17 cellular contexts compared by ENCODE assay signal in the genomic region with DNA sequence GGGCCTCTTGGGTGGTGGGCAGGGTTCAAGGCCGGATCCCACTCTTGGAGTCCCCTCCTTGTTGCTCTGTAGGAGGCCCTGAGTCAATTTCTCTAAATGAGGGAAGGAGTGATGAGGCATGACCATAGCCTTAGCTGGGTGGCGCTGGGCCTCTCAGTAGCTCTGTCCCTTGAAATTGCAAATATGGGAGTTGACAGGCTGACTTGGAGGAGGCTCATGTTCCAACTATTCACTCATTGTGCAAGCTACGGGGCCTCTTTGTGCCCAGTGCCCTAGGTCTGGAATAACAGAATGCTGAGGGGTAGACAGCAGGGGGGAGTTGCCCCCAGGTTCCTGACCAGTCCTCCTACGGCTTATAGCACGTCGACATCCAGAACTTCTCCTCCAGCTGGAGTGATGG. TPM values are rescaled to one million over a fixed set of nuclear protein-coding genes. Genes with fewer than 3 reads are reported as not detected.
A peak's percentile ranks its signal among the peaks of the same experiment; 100 is the strongest.
DNase-seq lines count a peak whose midpoint lies in the region; ATAC-seq and TF ChIP-seq lines count a peak whose summit lies in the region.
"Had no signal": no experiment of that assay in that cellular context is flagged by ENCODE, and none has a peak within 500 bp of the region (broad histone marks: within the 10 kb centered on the region; RNA-seq: fewer than 3 reads in every experiment).

No MANE protein-coding gene starts in this region.

- no peak overlapping the region for H3K4me3 Mint-ChIP-seq in T-cell
- H3K4me3 Mint-ChIP-seq: B cell; endodermal cell; stimulated activated naive B cell treated with anti-CD40 and anti-IgM and Interleukin-4, amounts not matched to agents 10 μg/mL and 1 μg/mL and 100 μg/mL, for 72 hours; T-helper 2 cell treated with Interferon-gamma antibody and Interleukin-4, amounts not matched to agents 5 μg/mL and 100 μg/mL, for 36 hours had no signal

- no peaks in the 10 kb centered on the region for H3K4me1 Mint-ChIP-seq in T-cell
- H3K4me1 Mint-ChIP-seq: B cell, endodermal cell had no signal

- peak; percentile 39 for DNase-seq in HCEC 1CT
- DNase-seq in colonic mucosa, result peak; percentile 14
- DNase-seq in tibial nerve (ENCODE audit: low spot score in 2 of 2), result no peak
- DNase-seq in NCI-H1092 (lab: John Stamatoyannopoulos, UW), result no peak
- no peak for DNase-seq in T-cell
- no peak for DNase-seq in NCI-H524 treated with DMSO at 0.1 percent for 48 hours (lab: John Stamatoyannopoulos, UW)
- DNase-seq: Calu3; KBM-7; NCI-H1048; NCI-H526 treated with DMSO at 0.1 percent for 48 hours; SJCRH30; stimulated activated naive B cell treated with anti-CD40 and anti-IgM and Interleukin-4, amounts not matched to agents 10 μg/mL and 1 μg/mL and 100 μg/mL, for 72 hours had no signal

- TF ChIP-seq POLR2A in tibial nerve (IDR thresholded peaks at IDR 0.05), result no peak

- peak overlapping the region; percentile 32 for H3K27ac ChIP-seq in colonic mucosa
- peak overlapping the region; percentile 88 for H3K27ac ChIP-seq in muscle layer of colon (ENCODE audit: low read depth, low read length)
- peak overlapping the region; percentile 0 to 85 (median 72) for H3K27ac ChIP-seq in tibial nerve
- H3K27ac ChIP-seq: SJCRH30 had no signal

- H3K27ac Mint-ChIP-seq in T-cell, result no peak overlapping the region
- H3K27ac Mint-ChIP-seq: B cell; endodermal cell; stimulated activated naive B cell treated with anti-CD40 and anti-IgM and Interleukin-4, amounts not matched to agents 10 μg/mL and 1 μg/mL and 100 μg/mL, for 72 hours; T-helper 2 cell treated with Interferon-gamma antibody and Interleukin-4, amounts not matched to agents 5 μg/mL and 100 μg/mL, for 36 hours had no signal

- no peaks in the 10 kb centered on the region for H3K4me1 ChIP-seq in colonic mucosa
- H3K4me1 ChIP-seq in muscle layer of colon (ENCODE audit: insufficient read depth, low read length), result peaks cover 83% of the 10 kb centered on the region
- peaks cover 0 to 64% (median 23%) of the 10 kb centered on the region in 4 donors for H3K4me1 ChIP-seq in tibial nerve
- H3K4me1 ChIP-seq: SJCRH30 had no signal

- H3K36me3 ChIP-seq in colonic mucosa (peaks cover 5% of the 10 kb centered on the region), muscle layer of colon (ENCODE audit: insufficient read depth, low read length) (peaks cover 88% of the 10 kb centered on the region), tibial nerve (peaks cover 2 to 99% (median 14%) of the 10 kb centered on the region in 3 donors)

- no peak overlapping the region for H3K9ac ChIP-seq in colonic mucosa (ENCODE audit: low read depth in 2 of 2, low read length in 2 of 2)
- peak overlapping the region; percentile 8 for H3K9ac ChIP-seq in muscle layer of colon (ENCODE audit: low read length)

- no peaks in the 10 kb centered on the region for H3K9me3 ChIP-seq in colonic mucosa
- H3K9me3 ChIP-seq in muscle layer of colon (ENCODE audit: low read length), result no peaks in the 10 kb centered on the region
- H3K9me3 ChIP-seq in tibial nerve, result no peaks in the 10 kb centered on the region
- H3K9me3 ChIP-seq: SJCRH30 had no signal

- H3K27me3 ChIP-seq in colonic mucosa, result no peaks in the 10 kb centered on the region
- no peaks in the 10 kb centered on the region for H3K27me3 ChIP-seq in muscle layer of colon (ENCODE audit: control insufficient read depth in 1 of 2, insufficient read depth in 2 of 2, low read length in 2 of 2)
- no peaks in the 10 kb centered on the region for H3K27me3 ChIP-seq in tibial nerve
- H3K27me3 ChIP-seq: SJCRH30 had no signal

- POLR2A ChIA-PET in T-cell (lab: Charles Lee), result no interaction called here

- CTCF ChIA-PET in T-cell (lab: Charles Lee), result no interaction called here

- 70 to 72% methylated on average over 6 of the region's 6 CpGs for WGBS in tibial nerve, 2 donors

- H3K9me3 Mint-ChIP-seq in T-cell, result no peaks in the 10 kb centered on the region
- H3K9me3 Mint-ChIP-seq: endodermal cell; stimulated activated naive B cell treated with anti-CD40 and anti-IgM and Interleukin-4, amounts not matched to agents 10 μg/mL and 1 μg/mL and 100 μg/mL, for 72 hours; T-helper 2 cell treated with Interferon-gamma antibody and Interleukin-4, amounts not matched to agents 5 μg/mL and 100 μg/mL, for 36 hours had no signal

- H3K4me3 ChIP-seq in colonic mucosa, result no peak overlapping the region
- H3K4me3 ChIP-seq in muscle layer of colon (ENCODE audit: low read depth in 1 of 2, low read length in 2 of 2), result peak overlapping the region in 1 of 2 donors; percentile 38
- H3K4me3 ChIP-seq in tibial nerve, result no peak overlapping the region
- H3K4me3 ChIP-seq: SJCRH30 had no signal

- no peak for ATAC-seq in T-cell (replicated peaks in 1 of 4)
- ATAC-seq: stimulated activated naive B cell treated with anti-CD40 and anti-IgM and Interleukin-4, amounts not matched to agents 10 μg/mL and 1 μg/mL and 100 μg/mL, for 72 hours had no signal

- intact Hi-C loops in colonic mucosa (cut with DNase I), result no loop called here

- TF ChIP-seq CTCF in colonic mucosa (IDR thresholded peaks at IDR 0.05) (no peak), tibial nerve (IDR thresholded peaks at IDR 0.05) (no peak)

- H3K36me3 Mint-ChIP-seq in T-cell, result no peaks in the 10 kb centered on the region

- no peak for TF ChIP-seq EP300 in tibial nerve (IDR thresholded peaks at IDR 0.05)

- H3K27me3 Mint-ChIP-seq in T-cell, result no peaks in the 10 kb centered on the region
- H3K27me3 Mint-ChIP-seq: B cell; stimulated activated naive B cell treated with anti-CD40 and anti-IgM and Interleukin-4, amounts not matched to agents 10 μg/mL and 1 μg/mL and 100 μg/mL, for 72 hours had no signal

RNA-seq across cellular contexts. Expression of a gene that starts 8.0 kb away (rescaled TPM):
- total RNA-seq in colonic mucosa, result 10 to 100 TPM; 27.1 to 61.7 TPM
- 100 to 1,000 TPM; 591 to 706 (median 650) TPM for total RNA-seq in tibial nerve
- 10 to 100 TPM; 46.4 to 67.8 (median 53.7) TPM for total RNA-seq in T-cell
- total RNA-seq: Calu3 had no signal

RNA-seq across cellular contexts. Expression of a gene that starts 18.3 kb away (rescaled TPM):
- total RNA-seq in colonic mucosa, result 100 to 1,000 TPM; 152 to 159 TPM
- 100 to 1,000 TPM; 173 to 294 (median 253) TPM for total RNA-seq in tibial nerve
- total RNA-seq in T-cell, result 10 to 100 TPM in 1 of 5 donors, 1 to 10 TPM in 4; 2.6 to 10.1 (median 3.8) TPM

RNA-seq across cellular contexts. Expression of a gene that starts 23.4 kb away (rescaled TPM):
- 10 to 100 TPM; 18.3 to 18.4 TPM for total RNA-seq in colonic mucosa
- total RNA-seq in tibial nerve, result 1 to 10 TPM in 1 of 4 donors, under 1 TPM in 3; 0.20 to 1.0 (median 0.67) TPM
- total RNA-seq in T-cell, result 1 to 10 TPM in 1 of 5 donors, under 1 TPM in 4; 0.23 to 1.1 (median 0.35) TPM

RNA-seq across cellular contexts. Expression of a gene that starts 40.9 kb away (rescaled TPM):
- total RNA-seq in colonic mucosa (under 1 TPM; 0.57 to 0.88 TPM), tibial nerve (not detected), T-cell (not detected)
- total RNA-seq: B cell, Calu3, OCI-LY7 had no signal

Comparison
In these comparisons a context has a peak if more than half of its experiments do, and no peak if none do; other contexts are left out.
1. DNase-seq: peak in HCEC 1CT (single experiment) and colonic mucosa (single experiment); none in tibial nerve (0 of 2), NCI-H1092 (single experiment), T-cell (0 of 34) and NCI-H524 treated with DMSO at 0.1 percent for 48 hours (single experiment).
2. H3K27ac ChIP-seq: peak in every context shown above with its lines; median percentile 88 in muscle layer of colon; 72 in tibial nerve; 32 in colonic mucosa.
3. RNA of a gene that starts 8.0 kb away (total RNA-seq): 591 to 706 TPM in tibial nerve; 27.1 to 61.7 TPM in colonic mucosa and 46.4 to 67.8 TPM in T-cell; every median in the first group is over 4 times any median in the second.
4. RNA of a gene that starts 18.3 kb away (total RNA-seq): 173 to 294 TPM in tibial nerve and 152 to 159 TPM in colonic mucosa; 2.6 to 10.1 TPM in T-cell; every median in the first group is over 10 times any median in the second.
5. RNA of a gene that starts 23.4 kb away (total RNA-seq): 18.3 to 18.4 TPM in colonic mucosa; 0.20 to 1.0 TPM in tibial nerve and 0.23 to 1.1 TPM in T-cell; every median in the first group is over 4 times any median in the second.